Comparison of ENCODE assay signal across 14 cellular contexts in the genomic region with DNA sequence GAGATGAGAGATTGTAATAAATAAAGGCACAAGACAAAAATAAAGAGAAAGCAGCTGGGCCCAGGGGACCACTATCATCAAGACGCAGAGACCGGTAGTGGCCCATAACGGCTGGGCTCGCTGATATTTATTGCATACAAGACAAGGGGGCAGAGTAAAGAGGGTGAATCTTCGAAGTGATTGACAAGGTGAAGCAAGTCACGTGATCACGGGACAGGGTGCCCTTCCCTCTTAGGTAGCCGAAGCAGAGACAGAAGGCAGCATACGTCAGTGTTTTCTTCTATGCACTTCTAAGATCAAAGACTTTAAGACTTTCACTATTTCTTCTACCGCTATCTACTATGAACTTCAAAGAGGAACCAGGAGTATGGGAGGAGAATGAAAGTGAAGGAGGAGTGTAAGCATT. TPM values are rescaled to one million over a fixed set of nuclear protein-coding genes. Genes with fewer than 3 reads are reported as not detected.
DNase-seq lines count a peak whose midpoint lies in the region; ATAC-seq and TF ChIP-seq lines count a peak whose summit lies in the region.
"Had no signal": no experiment of that assay in that cellular context is flagged by ENCODE, and none has a peak within 500 bp of the region (broad histone marks: within the 10 kb centered on the region; RNA-seq: fewer than 3 reads in every experiment).

No MANE protein-coding gene starts in this region.

- H2BK120ac ChIP-seq in IMR-90 (ENCODE audit: low read depth, low read length), result no peak overlapping the region

- H3K4me3 ChIP-seq in BLaER1, result no peak overlapping the region
- no peak overlapping the region for H3K4me3 ChIP-seq in IMR-90 (ENCODE audit: insufficient read depth, low read depth, low read length)
- no peak overlapping the region for H3K4me3 ChIP-seq in fibroblast of the aortic adventitia (ENCODE audit: low read depth, low read length)
- H3K4me3 ChIP-seq: left lung had no signal

- ATAC-seq in IMR-90 (ENCODE audit: low read depth) (no peak), GM18907 (IDR thresholded peaks at IDR 0.05; ENCODE audit: unreplicated experiment) (no peak)
- ATAC-seq: left lung had no signal

- intact Hi-C loops in IMR-90 (cut with micrococcal nuclease), result no loop called here

- POLR2A ChIA-PET in IMR-90 (lab: Charles Lee; ENCODE audit: unreplicated experiment), result no interaction called here

- H4K8ac ChIP-seq in IMR-90 (ENCODE audit: low read depth in 2 of 2, low read length in 2 of 2), result no peak overlapping the region

- no TSS peak for BruUV-seq in IMR-90 (replicated peaks; lab: Mats Ljungman, UMichigan)

- 96% methylated on average over 4 of the region's 10 CpGs; no CpG with 5 or more reads in 1 of the 2 experiments for WGBS in IMR-90 (ENCODE audit: extremely low coverage in 2 of 2, insufficient read length in 1 of 2), 2 experiments

- H4K5ac ChIP-seq in IMR-90 (ENCODE audit: low read depth, low read length), result no peak overlapping the region

- TF ChIP-seq CTCF in IMR-90 (conservative IDR thresholded peaks at IDR 0.05; ENCODE audit: low read depth, low read length) (no peak), fibroblast of the aortic adventitia (IDR thresholded peaks at IDR 0.05; ENCODE audit: insufficient read depth, low read length) (no peak)

- H4K91ac ChIP-seq in IMR-90 (ENCODE audit: insufficient read depth, low read depth, low read length), result no peak overlapping the region

- peak; percentile 78 for TF ChIP-seq POLR2A in IMR-90 (IDR thresholded peaks at IDR 0.05; ENCODE audit: low read depth, low read length)

- no peak overlapping the region for H2AK9ac ChIP-seq in IMR-90 (replicated peaks; ENCODE audit: low read depth, low read length, poor library complexity)

- H3K9me3 ChIP-seq in BLaER1, result no peaks in the 10 kb centered on the region
- no peaks in the 10 kb centered on the region for H3K9me3 ChIP-seq in IMR-90 (ENCODE audit: control insufficient read depth, insufficient read depth, low read length)
- H3K9me3 ChIP-seq: left lung had no signal

- H3K27me3 ChIP-seq in BLaER1 (no peaks in the 10 kb centered on the region), IMR-90 (ENCODE audit: control insufficient read depth, insufficient read depth, low read length) (peaks cover 17% of the 10 kb centered on the region)

- no peak for TF ChIP-seq RAD21 in IMR-90 (IDR thresholded peaks at IDR 0.05; ENCODE audit: low read length)

- dilution Hi-C loops in IMR-90 (cut with HindIII; ENCODE audit: low sequenced_read_pairs, unreplicated experiment), result no loop called here

- H2AFZ ChIP-seq in IMR-90 (replicated peaks; ENCODE audit: low read length, poor library complexity), result no peak overlapping the region

- H3K56ac ChIP-seq in IMR-90 (ENCODE audit: extremely low read depth, insufficient read depth, low read length), result no peak overlapping the region

- no peak overlapping the region for H3K14ac ChIP-seq in IMR-90 (replicated peaks; ENCODE audit: low read depth, low read length)

- no peak overlapping the region for H3K4ac ChIP-seq in IMR-90 (ENCODE audit: low read depth, low read length)

- H4K20me1 ChIP-seq in BLaER1 (peaks cover 50% of the 10 kb centered on the region), IMR-90 (ENCODE audit: insufficient read depth, low read length) (peaks cover 45% of the 10 kb centered on the region)

- no peak overlapping the region for H2BK15ac ChIP-seq in IMR-90 (ENCODE audit: low read depth, low read length)

- no peak overlapping the region for H2BK20ac ChIP-seq in IMR-90 (ENCODE audit: low read depth, low read length)

- peaks cover 93% of the 10 kb centered on the region for H3K4me1 ChIP-seq in BLaER1
- H3K4me1 ChIP-seq in IMR-90 (ENCODE audit: control insufficient read depth, insufficient read depth, low read length), result peaks cover 5% of the 10 kb centered on the region

- no peak overlapping the region for H3K23ac ChIP-seq in IMR-90 (ENCODE audit: low read depth, low read length)

- no peak overlapping the region for H2BK5ac ChIP-seq in IMR-90 (ENCODE audit: low read depth, low read length, poor library complexity, severe bottlenecking)

- H3K36me3 ChIP-seq in BLaER1, result peaks cover 46% of the 10 kb centered on the region
- H3K36me3 ChIP-seq in IMR-90 (ENCODE audit: control insufficient read depth, insufficient read depth, low read length), result peaks cover 33% of the 10 kb centered on the region

- no peak overlapping the region for H3K18ac ChIP-seq in IMR-90 (ENCODE audit: low read depth, low read length)

- peaks cover 11% of the 10 kb centered on the region for H3K9me1 ChIP-seq in IMR-90 (ENCODE audit: insufficient read depth, low read length)

- in situ Hi-C loops in IMR-90 (cut with MboI; ENCODE audit: low sequenced_read_pairs), result loop anchor here (10.0 kb wide), 1 partner anchor 577 kb away; no protein-coding TSS in a partner anchor

- peaks cover 13 to 33% of the 10 kb centered on the region in 2 experiments for H3K79me1 ChIP-seq in IMR-90 (ENCODE audit: low read depth in 1 of 2, low read length in 2 of 2)

- DNase-seq in IMR-90, result no peak
- DNase-seq in activated CD4-positive, alpha-beta T cell treated with anti-CD3 and anti-CD28 coated beads, Interleukin-2, amount 50 U/mL, for 1 hour, result peak; percentile 58
- peak; percentile 41 for DNase-seq in fibroblast of the aortic adventitia (ENCODE audit: low read depth)
- DNase-seq in COLO829 (ENCODE audit: low spot score), result no peak
- DNase-seq in DMS 273 (lab: John Stamatoyannopoulos, UW; ENCODE audit: unreplicated experiment), result no peak
- no peak for DNase-seq in stimulated activated CD4-positive, alpha-beta T cell treated with anti-CD3 and anti-CD28 coated beads, Interleukin-12 subunit alpha, Interleukin-12 subunit beta, amount 100 ng/mL, for 4 hours
- DNase-seq: DMS 273 treated with DMSO at 0.1 percent for 48 hours, left lung, NCI-H2081 had no signal

- peak overlapping the region; percentile 54; the same call in 1 of the 2 replicates for H3K27ac ChIP-seq in BLaER1
- no peak overlapping the region for H3K27ac ChIP-seq in IMR-90 (ENCODE audit: insufficient read depth, low read length)
- H3K27ac ChIP-seq: left lung, RWPE1 had no signal

- CTCF ChIA-PET in IMR-90 (lab: Yijun Ruan, JAX), result no interaction called here

- no peak overlapping the region for H2AK5ac ChIP-seq in IMR-90 (ENCODE audit: low read depth, low read length)

- H3K4me2 ChIP-seq in BLaER1 (peak overlapping the region; percentile 91), IMR-90 (ENCODE audit: low read depth, low read length) (no peak overlapping the region)

- H3K9ac ChIP-seq in BLaER1, result no peak overlapping the region
- no peak overlapping the region for H3K9ac ChIP-seq in IMR-90 (ENCODE audit: low read depth, low read length)

TF ChIP-seq in IMR-90, 13 proteins besides CTCF, POLR2A, EP300 and RAD21:
- TF ChIP-seq BHLHE40 (IDR thresholded peaks at IDR 0.05; ENCODE audit: low read depth, low read length) (no peak), USF2 (IDR thresholded peaks at IDR 0.05; ENCODE audit: low read depth, low read length) (peak; percentile 21; the same call in 1 of the 2 replicates)

RNA-seq across cellular contexts. Expression of gene PRKCG, which starts 4.6 kb away (rescaled TPM):
- total RNA-seq in IMR-90 (2012; rRNA removed) (not detected in 2 replicates), fibroblast of the aortic adventitia (ENCODE audit: low replicate concordance) (not detected in 2 replicates)
- 0.04 TPM in 1 of 2 replicates, not detected in the other for polyA plus RNA-seq in IMR-90 (2012; rRNA removed)
- 0.01 and 0.04 TPM in 2 replicates for polyA plus RNA-seq in IMR-90 (2012; cell fraction: cytosol; rRNA removed)
- polyA plus RNA-seq in IMR-90 (2012; cell fraction: nucleus; rRNA removed; ENCODE audit: low replicate concordance), result 0.28 and 0.65 TPM in 2 replicates
- total RNA-seq: activated CD8-positive, alpha-beta memory T cell treated with anti-CD3 and anti-CD28 coated beads for 36 hours; HT1080; left lung had no signal

RNA-seq across cellular contexts. Expression of gene MYADM, which starts 9.7 kb away (rescaled TPM):
- total RNA-seq in IMR-90 (2012; rRNA removed) (4.8 and 5.3 TPM in 2 replicates), fibroblast of the aortic adventitia (ENCODE audit: low replicate concordance) (6.8 and 30.2 TPM in 2 replicates)
- polyA plus RNA-seq in IMR-90 (2012; rRNA removed), result 96.1 and 112 TPM in 2 replicates
- polyA plus RNA-seq in IMR-90 (2012; cell fraction: cytosol; rRNA removed), result 53.9 and 155 TPM in 2 replicates
- 67.8 and 150 TPM in 2 replicates for polyA plus RNA-seq in IMR-90 (2012; cell fraction: nucleus; rRNA removed; ENCODE audit: low replicate concordance)

RNA-seq across cellular contexts. Expression of gene CACNG7, which starts 31.7 kb away (rescaled TPM):
- under 0.01 and 0.36 TPM in 2 replicates for total RNA-seq in IMR-90 (2012; rRNA removed)
- polyA plus RNA-seq in IMR-90 (2012; rRNA removed), result 6.7 and 7.7 TPM in 2 replicates
- 3.6 and 10.9 TPM in 2 replicates for polyA plus RNA-seq in IMR-90 (2012; cell fraction: cytosol; rRNA removed)
- polyA plus RNA-seq in IMR-90 (2012; cell fraction: nucleus; rRNA removed; ENCODE audit: low replicate concordance), result 9.8 and 16.2 TPM in 2 replicates
- 0.57 and 1.9 TPM in 2 replicates for total RNA-seq in fibroblast of the aortic adventitia (ENCODE audit: low replicate concordance)
- total RNA-seq: activated CD8-positive, alpha-beta memory T cell treated with anti-CD3 and anti-CD28 coated beads for 36 hours; HT1080; left lung had no signal

RNA-seq across cellular contexts. Expression of gene NLRP12, which starts 53.2 kb away (rescaled TPM):
- total RNA-seq in IMR-90 (2012; rRNA removed), result not detected in 2 replicates
- not detected in 2 replicates for polyA plus RNA-seq in IMR-90 (2012; rRNA removed)
- 0.06 TPM in 1 of 2 replicates, not detected in the other for polyA plus RNA-seq in IMR-90 (2012; cell fraction: cytosol; rRNA removed)
- not detected in 2 replicates for polyA plus RNA-seq in IMR-90 (2012; cell fraction: nucleus; rRNA removed; ENCODE audit: low replicate concordance)
- total RNA-seq in fibroblast of the aortic adventitia (ENCODE audit: low replicate concordance), result not detected in 2 replicates
- total RNA-seq: activated CD8-positive, alpha-beta memory T cell treated with anti-CD3 and anti-CD28 coated beads for 36 hours; HT1080 had no signal

Comparison
In these comparisons a context has a peak if more than half of its experiments do, and no peak if none do; other contexts are left out.
1. DNase-seq: peak in activated CD4-positive, alpha-beta T cell treated with anti-CD3 and anti-CD28 coated beads, Interleukin-2, amount 50 U/mL, for 1 hour (single experiment) and fibroblast of the aortic adventitia (single experiment); none in IMR-90 (single experiment), COLO829 (single experiment), DMS 273 (single experiment) and stimulated activated CD4-positive, alpha-beta T cell treated with anti-CD3 and anti-CD28 coated beads, Interleukin-12 subunit alpha, Interleukin-12 subunit beta, amount 100 ng/mL, for 4 hours (single experiment).